In the genomic region with DNA sequence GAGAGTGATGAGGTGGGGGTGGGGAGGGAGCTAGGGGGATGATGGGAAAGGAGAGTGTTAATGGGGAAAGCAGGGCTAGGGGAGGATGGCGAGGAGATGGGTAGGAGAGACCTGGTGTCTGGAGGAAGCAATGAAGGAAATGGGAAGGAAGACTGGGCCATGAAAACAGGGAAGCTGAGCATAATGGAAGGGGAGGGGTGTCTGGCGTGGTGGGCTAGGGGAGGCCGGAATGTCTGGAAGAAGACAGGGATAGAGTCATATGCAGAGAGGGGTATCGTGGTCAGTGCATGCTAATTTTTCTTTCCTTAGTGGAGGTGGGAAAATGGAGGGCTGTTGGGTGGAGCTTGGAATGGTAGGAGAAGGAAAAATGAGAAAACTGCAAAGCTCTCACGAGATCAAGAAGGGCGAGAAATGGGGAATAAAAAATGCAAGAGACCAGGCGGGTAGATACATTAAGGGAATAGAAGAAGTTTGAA, we compare ENCODE assay signal across 8 cellular contexts. TPM values are rescaled to one million over a fixed set of nuclear protein-coding genes. Genes with fewer than 3 reads are reported as not detected.
DNase-seq lines count a peak whose midpoint lies in the region; ATAC-seq and TF ChIP-seq lines count a peak whose summit lies in the region.

No MANE protein-coding gene starts in this region.

- DNase-seq in NCI-H2227 (lab: John Stamatoyannopoulos, UW; ENCODE audit: unreplicated experiment) (peak; percentile 42), NCI-H2227 treated with DMSO at 0.1 percent for 48 hours (lab: John Stamatoyannopoulos, UW) (no peak), SK-N-MC (ENCODE audit: low read depth, low spot score) (no peak), fibroblast of mammary gland (ENCODE audit: low read depth) (peak; percentile 45), psoas muscle (no peak), SKM-1 (lab: John Stamatoyannopoulos, UW; ENCODE audit: unreplicated experiment) (no peak), T-helper 9 cell (no peak)
- no peak for DNase-seq in activated CD8-positive, alpha-beta memory T cell treated with anti-CD3 and anti-CD28 coated beads, Interleukin-2, amount 50 U/mL, for 4 hours

- TF ChIP-seq CTCF in fibroblast of mammary gland (conservative IDR thresholded peaks at IDR 0.05; ENCODE audit: control insufficient read depth, insufficient read depth, low read depth, low read length): no peak
- no peak for TF ChIP-seq CTCF in psoas muscle (IDR thresholded peaks at IDR 0.05)

- H3K4me1 ChIP-seq in psoas muscle: peaks cover 57% of the 10 kb centered on the region

- H3K4me3 ChIP-seq in SK-N-MC: peak overlapping the region; percentile 89
- peak overlapping the region; percentile 80 for H3K4me3 ChIP-seq in fibroblast of mammary gland (ENCODE audit: control insufficient read depth, low read depth, low read length)
- H3K4me3 ChIP-seq in psoas muscle: peak overlapping the region; percentile 77

- H3K36me3 ChIP-seq in SK-N-MC (ENCODE audit: insufficient read depth, low read length): peaks cover 53% of the 10 kb centered on the region
- H3K36me3 ChIP-seq in psoas muscle (ENCODE audit: insufficient read depth in 1 of 2, low read depth in 1 of 2): peaks cover 4 to 50% of the 10 kb centered on the region in 2 donors

- 0 to 1% (median 1%) methylated on average over 7 of the region's 7 CpGs for WGBS in psoas muscle, 3 donors

- H3K9me3 ChIP-seq in SK-N-MC (ENCODE audit: low read depth, low read length) (no peaks in the 10 kb centered on the region), psoas muscle (no peaks in the 10 kb centered on the region)

- intact Hi-C loops in psoas muscle (cut with DNase I): no loop called here

- peak overlapping the region; percentile 68 for H3K9ac ChIP-seq in SK-N-MC (ENCODE audit: insufficient read length)

- no peak for ATAC-seq in psoas muscle

- no peaks in the 10 kb centered on the region for H3K27me3 ChIP-seq in psoas muscle (ENCODE audit: insufficient read depth in 3 of 3, low read length in 2 of 3)

- H3K27ac ChIP-seq in SK-N-MC: no peak overlapping the region
- H3K27ac ChIP-seq in psoas muscle: peak overlapping the region; percentile 87

RNA-seq across cellular contexts. Expression of a gene that starts 0.4 kb away (rescaled TPM):
- total RNA-seq in psoas muscle: 100 to 1,000 TPM in 2 of 4 donors, 10 to 100 TPM in 2; 75.2 to 115 (median 99.1) TPM
- 100 to 1,000 TPM in 1 of 3 donors, 10 to 100 TPM in 2; 61.7 to 198 (median 97.1) TPM for polyA plus RNA-seq in psoas muscle

RNA-seq across cellular contexts. Expression of a gene that starts 0.7 kb away (rescaled TPM):
- 10 to 100 TPM; 20.3 to 27.5 (median 26.9) TPM for total RNA-seq in psoas muscle
- polyA plus RNA-seq in psoas muscle: 10 to 100 TPM; 42.5 to 95.2 (median 48.6) TPM

RNA-seq across cellular contexts. Expression of a gene that starts 7.0 kb away (rescaled TPM):
- total RNA-seq in psoas muscle: 10 to 100 TPM; 31.0 to 47.3 (median 37.5) TPM
- polyA plus RNA-seq in psoas muscle: 10 to 100 TPM; 39.7 to 70.5 (median 68.2) TPM

RNA-seq across cellular contexts. Expression of a gene that starts 30.1 kb away (rescaled TPM):
- 10 to 100 TPM; 25.9 to 36.4 (median 31.0) TPM for total RNA-seq in psoas muscle
- 10 to 100 TPM; 25.6 to 46.7 (median 27.1) TPM for polyA plus RNA-seq in psoas muscle

RNA-seq across cellular contexts. Expression of a gene that starts 35.5 kb away (rescaled TPM):
- 10 to 100 TPM; 15.4 to 37.4 (median 25.8) TPM for total RNA-seq in psoas muscle
- polyA plus RNA-seq in psoas muscle: 10 to 100 TPM; 12.0 to 37.8 (median 16.5) TPM

Comparison
In these comparisons a context has a peak if more than half of its experiments do, and no peak if none do; other contexts are left out.
1. DNase-seq: peak in NCI-H2227 (single experiment) and fibroblast of mammary gland (single experiment); none in NCI-H2227 treated with DMSO at 0.1 percent for 48 hours (single experiment), SK-N-MC (single experiment), psoas muscle (0 of 2), activated CD8-positive, alpha-beta memory T cell treated with anti-CD3 and anti-CD28 coated beads, Interleukin-2, amount 50 U/mL, for 4 hours (single experiment), SKM-1 (single experiment) and T-helper 9 cell (single experiment).
2. Peak in every context shown above with its lines, with median percentiles within 50 percentile points of each other: H3K4me3 ChIP-seq.